Comparison of ENCODE assay signal across 14 cellular contexts in genomic region chr1:7886346-7886745, GRCh38. TPM values are rescaled to one million over a fixed set of nuclear protein-coding genes. Genes with fewer than 3 reads are reported as not detected.
DNase-seq lines count a peak whose midpoint lies in the region; ATAC-seq and TF ChIP-seq lines count a peak whose summit lies in the region.
"Had no signal": no experiment of that assay in that cellular context is flagged by ENCODE, and none has a peak within 500 bp of the region (broad histone marks: within the 10 kb centered on the region; RNA-seq: fewer than 3 reads in every experiment).

No MANE protein-coding gene starts in this region.

- WGBS in body of pancreas, 2 donors = 31 to 43% methylated on average over 8 of the region's 8 CpGs
- 64% methylated on average over 8 of the region's 8 CpGs for WGBS in SK-N-SH (ENCODE audit: low lambda C conversion rate)
- WGBS in trophoblast cell (ENCODE audit: extremely low coverage, insufficient coverage, insufficient read length) = no CpG with 5 or more reads among the region's 8 CpGs

- no peak for TF ChIP-seq EP300 in SK-N-SH (IDR thresholded peaks at IDR 0.05; ENCODE audit: borderline replicate concordance in 1 of 2, low read depth in 1 of 2, low read length in 1 of 2)

- H4K8ac ChIP-seq in trophoblast cell (ENCODE audit: low read depth, low read length) = no peak overlapping the region

- H3K4me2 ChIP-seq in MM.1S (ENCODE audit: low read depth, low read length) (no peak overlapping the region), SK-N-SH (no peak overlapping the region), trophoblast cell (ENCODE audit: low read length) (no peak overlapping the region)

- H2BK12ac ChIP-seq in trophoblast cell (ENCODE audit: low read length) = no peak overlapping the region

- peaks cover 9% of the 10 kb centered on the region for H3K4me1 ChIP-seq in body of pancreas
- no peaks in the 10 kb centered on the region for H3K4me1 ChIP-seq in MM.1S (ENCODE audit: low read length)
- peaks cover 0 to 7% of the 10 kb centered on the region in 2 experiments; a peak in 1 of 4 replicates for H3K4me1 ChIP-seq in SK-N-SH (ENCODE audit: control insufficient read depth in 1 of 2, insufficient read depth in 2 of 2, low read depth in 1 of 2, low read length in 1 of 2)
- H3K4me1 ChIP-seq in trophoblast cell (ENCODE audit: control insufficient read depth in 1 of 2, insufficient read depth in 2 of 2, low read length in 2 of 2) = no peaks in the 10 kb centered on the region

- H3F3A ChIP-seq in MM.1S (ENCODE audit: insufficient read depth, low read length) (no peaks in the 10 kb centered on the region), SK-N-SH (replicated peaks; ENCODE audit: insufficient read depth) (peaks cover 5% of the 10 kb centered on the region)

- H4K12ac ChIP-seq in trophoblast cell (ENCODE audit: low read depth, low read length) = no peak overlapping the region

- POLR2A ChIA-PET in SK-N-SH (lab: Yijun Ruan, JAX) = no interaction called here
- POLR2A ChIA-PET in CD4-positive, alpha-beta T cell (lab: Charles Lee) = no interaction called here

- no peak overlapping the region for H3K14ac ChIP-seq in trophoblast cell (ENCODE audit: low read length)

- H3K23ac ChIP-seq in trophoblast cell (ENCODE audit: low read length) = no peak overlapping the region

- H3K4me3 ChIP-seq in body of pancreas (no peak overlapping the region), MM.1S (ENCODE audit: low read length) (no peak overlapping the region), SK-N-SH (ENCODE audit: low read depth in 2 of 2, low read length in 1 of 2) (no peak overlapping the region), trophoblast cell (ENCODE audit: low read depth, low read length) (no peak overlapping the region)

- CTCF ChIA-PET in SK-N-SH (lab: Yijun Ruan, JAX) = no interaction called here
- CTCF ChIA-PET in CD4-positive, alpha-beta T cell (lab: Charles Lee) = no interaction called here

- no peak overlapping the region for H3K4ac ChIP-seq in trophoblast cell (ENCODE audit: low read depth, low read length)

- H3K9me3 Mint-ChIP-seq in CD4-positive, alpha-beta T cell = no peaks in the 10 kb centered on the region

- DNase-seq in DMS79 treated with DMSO at 0.1 percent for 48 hours (lab: John Stamatoyannopoulos, UW) = peak; percentile 81
- DNase-seq in NCI-H1436 (lab: John Stamatoyannopoulos, UW) = peak; percentile 81
- DNase-seq in body of pancreas = peak in 3 of 4 donors; percentile 20 to 25 (median 25)
- DNase-seq in medulla oblongata (ENCODE audit: extremely low spot score) = peak; percentile 48
- no peak for DNase-seq in MM.1S
- no peak for DNase-seq in SK-N-SH
- no peak for DNase-seq in CD4-positive, alpha-beta T cell
- no peak for DNase-seq in trophoblast cell
- DNase-seq: activated CD4-positive, alpha-beta T cell treated with anti-CD3 and anti-CD28 coated beads, Interleukin-2, amount 50 U/mL, for 4 hours; CD4-positive, alpha-beta memory T cell; NCI-H345; SW 1271 had no signal

- H2BK5ac ChIP-seq in trophoblast cell (ENCODE audit: low read depth, low read length, poor library complexity) = no peak overlapping the region

- peaks cover 42% of the 10 kb centered on the region for H3K27me3 Mint-ChIP-seq in CD4-positive, alpha-beta T cell

- intact Hi-C loops in body of pancreas (cut with DNase I) = no loop called here
- intact Hi-C loops in CD4-positive, alpha-beta T cell (cut with DNase I, micrococcal nuclease) = no loop called here

- H3K9me2 ChIP-seq in MM.1S (replicated peaks; ENCODE audit: insufficient read depth, low read length) = no peaks in the 10 kb centered on the region
- no peaks in the 10 kb centered on the region for H3K9me2 ChIP-seq in SK-N-SH

- no peak for TF ChIP-seq POLR2A in body of pancreas (IDR thresholded peaks at IDR 0.05)

- H4K20me1 ChIP-seq in MM.1S (ENCODE audit: insufficient read depth, low read length) = no peaks in the 10 kb centered on the region
- no peaks in the 10 kb centered on the region for H4K20me1 ChIP-seq in SK-N-SH (ENCODE audit: insufficient read depth)

- no peaks in the 10 kb centered on the region for H3K4me1 Mint-ChIP-seq in CD4-positive, alpha-beta T cell (ENCODE audit: low read depth)

- no peak overlapping the region for H2BK120ac ChIP-seq in trophoblast cell (ENCODE audit: insufficient read depth, low read length, poor library complexity)

- no peak overlapping the region for H4K91ac ChIP-seq in trophoblast cell (ENCODE audit: low read depth, low read length)

- H3K18ac ChIP-seq in trophoblast cell (ENCODE audit: low read length) = no peak overlapping the region

- peak; percentile 41 for ATAC-seq in body of pancreas
- ATAC-seq in CD4-positive, alpha-beta T cell (ENCODE audit: poor library complexity) = no peak

- H3K27me3 ChIP-seq in body of pancreas = no peaks in the 10 kb centered on the region
- H3K27me3 ChIP-seq in MM.1S (replicated peaks; ENCODE audit: insufficient read depth, low read length) = peaks cover 42% of the 10 kb centered on the region
- no peaks in the 10 kb centered on the region for H3K27me3 ChIP-seq in SK-N-SH (ENCODE audit: insufficient read depth)
- H3K27me3 ChIP-seq in CD4-positive, alpha-beta T cell (ENCODE audit: control insufficient read depth, insufficient read depth, low read length) = peaks cover 17% of the 10 kb centered on the region
- no peaks in the 10 kb centered on the region for H3K27me3 ChIP-seq in trophoblast cell (ENCODE audit: insufficient read depth, low read length)

- H3K9me3 ChIP-seq in body of pancreas (no peaks in the 10 kb centered on the region), MM.1S (replicated peaks; ENCODE audit: insufficient read depth, low read length) (no peaks in the 10 kb centered on the region), SK-N-SH (no peaks in the 10 kb centered on the region), trophoblast cell (ENCODE audit: insufficient read depth, low read depth, low read length) (no peaks in the 10 kb centered on the region)
- no peaks in the 10 kb centered on the region for H3K9me3 ChIP-seq in CD4-positive, alpha-beta T cell (ENCODE audit: control insufficient read depth, low read length)

- H3K27ac ChIP-seq in body of pancreas (peak overlapping the region in 2 of 4 donors; percentile 12 to 22), MM.1S (ENCODE audit: low read length) (no peak overlapping the region), SK-N-SH (ENCODE audit: low read depth in 2 of 2, low read length in 1 of 2) (no peak overlapping the region), trophoblast cell (ENCODE audit: low read depth, low read length) (no peak overlapping the region)
- H3K27ac ChIP-seq in CD4-positive, alpha-beta T cell (ENCODE audit: low read depth, low read length) = no peak overlapping the region
- H3K27ac ChIP-seq: HL-60 had no signal

- H2AFZ ChIP-seq in MM.1S (ENCODE audit: low read length) (no peak overlapping the region), SK-N-SH (ENCODE audit: low read depth) (no peak overlapping the region), trophoblast cell (ENCODE audit: insufficient read depth, low read length, poor library complexity) (no peak overlapping the region)

- H3K4me3 Mint-ChIP-seq in CD4-positive, alpha-beta T cell = no peak overlapping the region
- H3K4me3 Mint-ChIP-seq: CD4-positive, alpha-beta memory T cell had no signal

- no peaks in the 10 kb centered on the region for H3K79me2 ChIP-seq in MM.1S (ENCODE audit: low read length)
- no peaks in the 10 kb centered on the region for H3K79me2 ChIP-seq in SK-N-SH (ENCODE audit: insufficient read depth)
- no peaks in the 10 kb centered on the region for H3K79me2 ChIP-seq in trophoblast cell (ENCODE audit: control insufficient read depth, insufficient read depth, low read length, poor library complexity)

- H3K36me3 Mint-ChIP-seq in CD4-positive, alpha-beta T cell (ENCODE audit: low read depth) = no peaks in the 10 kb centered on the region
- H3K36me3 Mint-ChIP-seq: CD4-positive, alpha-beta memory T cell had no signal

- H3K9ac ChIP-seq in MM.1S (ENCODE audit: low read length) (no peak overlapping the region), SK-N-SH (no peak overlapping the region), trophoblast cell (ENCODE audit: low read length) (no peak overlapping the region)

- H3K79me1 ChIP-seq in trophoblast cell (ENCODE audit: low read length) = no peaks in the 10 kb centered on the region

- TF ChIP-seq CTCF in body of pancreas (IDR thresholded peaks at IDR 0.05) (no peak), MM.1S (IDR thresholded peaks at IDR 0.05; ENCODE audit: low read length) (no peak), SK-N-SH (IDR thresholded peaks at IDR 0.05) (no peak)
- TF ChIP-seq CTCF in CD4-positive, alpha-beta T cell (IDR thresholded peaks at IDR 0.05) = no peak

- no peak overlapping the region for H3K27ac Mint-ChIP-seq in CD4-positive, alpha-beta T cell

- H3K36me3 ChIP-seq in body of pancreas (replicated peaks in 1 of 2; ENCODE audit: insufficient read depth in 1 of 2, low read depth in 2 of 2) = no peaks in the 10 kb centered on the region
- no peaks in the 10 kb centered on the region for H3K36me3 ChIP-seq in MM.1S (replicated peaks; ENCODE audit: insufficient read depth, low read length)
- no peaks in the 10 kb centered on the region for H3K36me3 ChIP-seq in SK-N-SH (replicated peaks in 1 of 2; ENCODE audit: control insufficient read depth in 1 of 2, insufficient read depth in 2 of 2, low read length in 1 of 2)
- H3K36me3 ChIP-seq in trophoblast cell (ENCODE audit: control insufficient read depth in 1 of 2, insufficient read depth in 2 of 2, low read length in 2 of 2) = no peaks in the 10 kb centered on the region

- no peak for TF ChIP-seq RAD21 in SK-N-SH (IDR thresholded peaks at IDR 0.05; ENCODE audit: low read length)

- no peak overlapping the region for H2AK5ac ChIP-seq in trophoblast cell (ENCODE audit: low read length)

TF ChIP-seq in SK-N-SH, 30 proteins besides CTCF, POLR2A, EP300 and RAD21 (continues in another document):
- TF ChIP-seq NRF1 (IDR thresholded peaks at IDR 0.05; ENCODE audit: low read depth, low read length) (no peak), FOXJ3 (CRISPR knock-in tag; IDR thresholded peaks at IDR 0.05) (no peak), YY1 (IDR thresholded peaks at IDR 0.05; ENCODE audit: low read depth) (no peak), TAF1 (IDR thresholded peaks at IDR 0.05; ENCODE audit: borderline replicate concordance, low read depth, low read length) (no peak), TCF12 (IDR thresholded peaks at IDR 0.05) (no peak), MEF2A (IDR thresholded peaks at IDR 0.05; ENCODE audit: borderline replicate concordance, low read depth) (no peak), POLR2AphosphoS5 (IDR thresholded peaks at IDR 0.05; ENCODE audit: low read depth, low read length) (no peak)

RNA-seq across cellular contexts. Expression of gene UTS2, which starts 33.5 kb away (rescaled TPM):
- not detected for total RNA-seq in body of pancreas
- 0.13 TPM in 1 of 2 replicates, not detected in the other for polyA plus RNA-seq in SK-N-SH (2012; rRNA removed)
- 0.07 and 0.12 TPM in 2 replicates for polyA plus RNA-seq in SK-N-SH (2012; cell fraction: cytosol; rRNA removed)
- 0.04 TPM in 1 of 2 replicates, not detected in the other for polyA plus RNA-seq in SK-N-SH (2012; cell fraction: nucleus; rRNA removed)
- not detected for total RNA-seq in CD4-positive, alpha-beta T cell
- polyA plus RNA-seq in trophoblast cell (2013) = not detected in 2 replicates

RNA-seq across cellular contexts. Expression of gene TNFRSF9, which starts 54.3 kb away (rescaled TPM):
- total RNA-seq in body of pancreas = under 1 TPM in 1 of 2 donors, not detected in 1; under 0.01 TPM
- polyA plus RNA-seq in SK-N-SH (2012; rRNA removed) = 2.9 and 5.1 TPM in 2 replicates
- polyA plus RNA-seq in SK-N-SH (2012; cell fraction: cytosol; rRNA removed) = 3.1 and 3.8 TPM in 2 replicates
- 2.1 and 2.8 TPM in 2 replicates for polyA plus RNA-seq in SK-N-SH (2012; cell fraction: nucleus; rRNA removed)
- total RNA-seq in CD4-positive, alpha-beta T cell = under 1 TPM; 0.52 to 0.84 TPM
- 0.04 and 0.10 TPM in 2 replicates for polyA plus RNA-seq in trophoblast cell (2013)
- polyA plus RNA-seq: neural cell had no signal

Comparison
In these comparisons a context has a peak if more than half of its experiments do, and no peak if none do; other contexts are left out.
1. DNase-seq: peak in DMS79 treated with DMSO at 0.1 percent for 48 hours (single experiment), NCI-H1436 (single experiment), body of pancreas (3 of 4) and medulla oblongata (single experiment); none in MM.1S (single experiment), SK-N-SH (single experiment), CD4-positive, alpha-beta T cell (0 of 10) and trophoblast cell (0 of 2).